Comparison of ENCODE assay signal across 18 cellular contexts in genomic region chr5:143135832-143136551, GRCh38.
DNase-seq lines count a peak whose midpoint lies in the region; ATAC-seq and TF ChIP-seq lines count a peak whose summit lies in the region.
"Had no signal": no experiment of that assay in that cellular context is flagged by ENCODE, and none has a peak within 500 bp of the region (broad histone marks: within the 10 kb centered on the region; RNA-seq: fewer than 3 reads in every experiment).

No MANE protein-coding gene starts in this region.

- no peak overlapping the region for H2AFZ ChIP-seq in mesenchymal stem cell (ENCODE audit: low read depth, low read length)
- H2AFZ ChIP-seq: parathyroid adenoma had no signal

- no peak overlapping the region for H3K4ac ChIP-seq in mesenchymal stem cell (ENCODE audit: low read depth in 1 of 2, low read length in 2 of 2)

- H3K4me2 ChIP-seq in mesenchymal stem cell (ENCODE audit: low read length, poor library complexity, severe bottlenecking) = no peak overlapping the region

- no peaks in the 10 kb centered on the region for H3K36me3 ChIP-seq in RWPE2 (ENCODE audit: low read depth)
- peaks cover 0 to 5% of the 10 kb centered on the region in 2 experiments for H3K36me3 ChIP-seq in mesenchymal stem cell (ENCODE audit: control insufficient read depth in 1 of 2, insufficient read depth in 2 of 2, low read depth in 1 of 2, low read length in 2 of 2)

- H3K27me3 ChIP-seq in RWPE2 (ENCODE audit: insufficient read depth, poor library complexity, severe bottlenecking) (no peaks in the 10 kb centered on the region), mesenchymal stem cell (ENCODE audit: control insufficient read depth in 1 of 2, insufficient read depth in 1 of 2, low read length in 2 of 2) (no peaks in the 10 kb centered on the region)

- H3K27ac ChIP-seq in RWPE2 (ENCODE audit: poor library complexity, severe bottlenecking) = no peak overlapping the region
- no peak overlapping the region for H3K27ac ChIP-seq in mesenchymal stem cell (ENCODE audit: low read length, poor library complexity, severe bottlenecking)
- H3K27ac ChIP-seq: parathyroid adenoma had no signal

- H3K9me3 ChIP-seq in RWPE2 (ENCODE audit: severe bottlenecking) (no peaks in the 10 kb centered on the region), mesenchymal stem cell (ENCODE audit: control insufficient read depth, low read length) (no peaks in the 10 kb centered on the region)

- H3K23ac ChIP-seq in mesenchymal stem cell (ENCODE audit: low read length in 2 of 2) = no peak overlapping the region

- no peaks in the 10 kb centered on the region for H3K9me3 Mint-ChIP-seq in neural crest cell
- H3K9me3 Mint-ChIP-seq: CD4-positive, CD25-positive, alpha-beta regulatory T cell; T-helper 2 cell treated with Interferon-gamma antibody and Interleukin-4, amounts not matched to agents 5 μg/mL and 100 μg/mL, for 36 hours had no signal

- no peak overlapping the region for H2BK12ac ChIP-seq in mesenchymal stem cell (ENCODE audit: low read length in 2 of 2)

- no peak overlapping the region for H3K18ac ChIP-seq in mesenchymal stem cell (ENCODE audit: low read depth in 1 of 2, low read length in 2 of 2)

- no peak overlapping the region for H2BK15ac ChIP-seq in mesenchymal stem cell (ENCODE audit: low read depth, poor library complexity, severe bottlenecking)

- H3K4me3 ChIP-seq in RWPE2 (ENCODE audit: severe bottlenecking) = no peak overlapping the region
- H3K4me3 ChIP-seq in mesenchymal stem cell (ENCODE audit: insufficient read depth in 1 of 2, low read depth in 1 of 2, low read length in 2 of 2) = no peak overlapping the region

- peaks cover 26% of the 10 kb centered on the region for H3K4me1 Mint-ChIP-seq in neural crest cell
- H3K4me1 Mint-ChIP-seq: CD4-positive, CD25-positive, alpha-beta regulatory T cell had no signal

- peaks cover 3% of the 10 kb centered on the region for H3K79me1 ChIP-seq in mesenchymal stem cell (replicated peaks; ENCODE audit: low read length, poor library complexity, severe bottlenecking)

- H3K9ac ChIP-seq in mesenchymal stem cell (ENCODE audit: low read length) = no peak overlapping the region
- H3K9ac ChIP-seq: parathyroid adenoma had no signal

- no peak overlapping the region for H4K91ac ChIP-seq in mesenchymal stem cell (ENCODE audit: low read length)

- H3K27ac Mint-ChIP-seq in neural crest cell (ENCODE audit: unreplicated experiment) = peak overlapping the region; percentile 1
- H3K27ac Mint-ChIP-seq: CD4-positive, CD25-positive, alpha-beta regulatory T cell; T-helper 2 cell treated with Interferon-gamma antibody and Interleukin-4, amounts not matched to agents 5 μg/mL and 100 μg/mL, for 36 hours had no signal

- no peak overlapping the region for H2AK5ac ChIP-seq in mesenchymal stem cell (ENCODE audit: low read length, severe bottlenecking)

- 91% methylated on average over 5 of the region's 5 CpGs for WGBS in mesenchymal stem cell

- TF ChIP-seq CTCF in RWPE2 (IDR thresholded peaks at IDR 0.05; ENCODE audit: poor library complexity, severe bottlenecking) (no peak), neural crest cell (conservative IDR thresholded peaks at IDR 0.05) (no peak)

- H3K4me3 Mint-ChIP-seq in neural crest cell = no peak overlapping the region
- H3K4me3 Mint-ChIP-seq: CD4-positive, CD25-positive, alpha-beta regulatory T cell; T-helper 2 cell treated with Interferon-gamma antibody and Interleukin-4, amounts not matched to agents 5 μg/mL and 100 μg/mL, for 36 hours had no signal

- DNase-seq in COLO829 (ENCODE audit: low spot score) (peak; percentile 45), RWPE2 (ENCODE audit: low spot score) (no peak), foreskin melanocyte (peak; percentile 44), neural crest cell (ENCODE audit: low read depth, low spot score) (no peak), NCI-H1417 treated with DMSO at 0.1 percent for 48 hours (lab: John Stamatoyannopoulos, UW) (no peak), mesenchymal stem cell (no peak)
- no peak for DNase-seq in activated T-cell treated with anti-CD3 and anti-CD28 coated beads, Interleukin-2, amount 50 U/mL, for 1 hour
- DNase-seq: ACHN; activated naive CD4-positive, alpha-beta T cell treated with Interleukin-2 at 50 U/mL for 16 hours; CD4-positive, CD25-positive, alpha-beta regulatory T cell; DMS79; left colon; NCI-H2081 treated with DMSO at 0.1 percent for 48 hours; SIG-M5; substantia nigra had no signal

- H2BK5ac ChIP-seq in mesenchymal stem cell (ENCODE audit: low read depth, low read length, poor library complexity, severe bottlenecking) = no peak overlapping the region

- ATAC-seq in RWPE2 (ENCODE audit: low read depth) (peak; percentile 44; the same call in 1 of the 3 replicates), HG03095 (IDR thresholded peaks at IDR 0.05; ENCODE audit: unreplicated experiment) (no peak)
- ATAC-seq: left colon had no signal

- H3K4me1 ChIP-seq in RWPE2 (ENCODE audit: insufficient read depth, poor library complexity, severe bottlenecking) (no peaks in the 10 kb centered on the region), mesenchymal stem cell (ENCODE audit: control insufficient read depth, insufficient read depth, low read depth, low read length) (peaks cover 2% of the 10 kb centered on the region)
- H3K4me1 ChIP-seq: parathyroid adenoma had no signal

- H2BK120ac ChIP-seq in mesenchymal stem cell (ENCODE audit: low read depth, low read length) = no peak overlapping the region

- H3K27me3 Mint-ChIP-seq in neural crest cell (ENCODE audit: low read depth) = no peaks in the 10 kb centered on the region
- H3K27me3 Mint-ChIP-seq: CD4-positive, CD25-positive, alpha-beta regulatory T cell had no signal

- H3K14ac ChIP-seq in mesenchymal stem cell (ENCODE audit: low read length in 2 of 2) = no peak overlapping the region

- no peak overlapping the region for H4K8ac ChIP-seq in mesenchymal stem cell (ENCODE audit: low read length)

- H3K36me3 Mint-ChIP-seq in neural crest cell (ENCODE audit: low read depth) = no peaks in the 10 kb centered on the region

Comparison
In these comparisons a context has a peak if more than half of its experiments do, and no peak if none do; other contexts are left out.
1. DNase-seq: peak in COLO829 (single experiment) and foreskin melanocyte (single experiment); none in RWPE2 (single experiment), neural crest cell (single experiment), activated T-cell treated with anti-CD3 and anti-CD28 coated beads, Interleukin-2, amount 50 U/mL, for 1 hour (single experiment), NCI-H1417 treated with DMSO at 0.1 percent for 48 hours (single experiment) and mesenchymal stem cell (single experiment).